ENCODE assay signal across 15 cellular contexts in genomic region chr18:77407733-77408132, GRCh38.
"Had no signal": no experiment of that assay in that cellular context is flagged by ENCODE, and none has a peak within 500 bp of the region (broad histone marks: within the 10 kb centered on the region; RNA-seq: fewer than 3 reads in every experiment).

No MANE protein-coding gene starts in this region.

- ATAC-seq: activated CD4-positive, CD25-positive, alpha-beta regulatory T cell treated with anti-CD3 and anti-CD28 coated beads, Interleukin-2, amount 50 U/mL, for 24 hours; effector memory CD8-positive, alpha-beta T cell; gastroesophageal sphincter; left colon; naive thymus-derived CD4-positive, alpha-beta T cell; stimulated activated memory B cell treated with anti-CD40 and anti-IgM and Interleukin-4, amounts not matched to agents 10 μg/mL and 1 μg/mL and 100 μg/mL, for 72 hours had no signal

- H3K36me3 ChIP-seq: adrenal gland, gastroesophageal sphincter, neutrophil, right atrium auricular region, transverse colon had no signal

- H3K27ac ChIP-seq: adrenal gland, gastroesophageal sphincter, hepatocyte, neutrophil, right atrium auricular region, transverse colon had no signal

- H3K4me3 ChIP-seq: adrenal gland, gastroesophageal sphincter, hepatocyte, lung, right atrium auricular region, transverse colon had no signal

- H3K27me3 ChIP-seq: adrenal gland, hepatocyte, neutrophil, right atrium auricular region, transverse colon had no signal

- DNase-seq: activated naive CD4-positive, alpha-beta T cell treated with anti-CD3 and anti-CD28 coated beads, Interleukin-2, amount 50 U/mL, for 16 hours; activated T-cell treated with anti-CD3 and anti-CD28 coated beads, Interleukin-2, amount 50 U/mL, for 1 hour; adrenal gland; central memory CD4-positive, alpha-beta T cell; effector memory CD8-positive, alpha-beta T cell; left colon; naive thymus-derived CD4-positive, alpha-beta T cell; transverse colon had no signal

- H3K9me3 ChIP-seq: adrenal gland, gastroesophageal sphincter, neutrophil, right atrium auricular region, transverse colon had no signal
